ENCODE assay signal across 8 cellular contexts in the genomic region with DNA sequence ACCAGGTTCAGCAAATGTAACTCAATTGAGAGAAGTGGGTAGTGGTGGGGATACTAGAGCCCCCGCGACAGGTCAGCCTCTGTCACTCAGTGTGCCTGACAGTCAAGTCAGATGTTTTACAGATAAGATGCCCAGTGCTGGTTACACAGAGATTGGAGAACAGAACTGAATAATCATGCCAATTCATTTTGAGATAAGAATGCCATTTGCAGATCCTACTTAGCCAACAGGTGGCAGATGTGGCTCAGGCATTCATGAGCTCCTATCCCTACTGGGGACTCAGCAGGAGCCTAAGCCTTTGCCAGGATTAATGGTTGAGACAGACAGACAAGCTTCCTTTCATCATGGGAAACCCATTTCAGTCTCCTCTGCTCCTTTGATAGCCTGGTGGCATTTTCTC.
A peak's percentile ranks its signal among the peaks of the same experiment; 100 is the strongest.
DNase-seq lines count a peak whose midpoint lies in the region; ATAC-seq and TF ChIP-seq lines count a peak whose summit lies in the region.

No MANE protein-coding gene starts in this region.

- H3K27ac Mint-ChIP-seq in WTC11: peak overlapping the region; percentile 39
- H3K27ac Mint-ChIP-seq in naive thymus-derived CD4-positive, alpha-beta T cell: no peak overlapping the region

- POLR2A ChIA-PET in WTC11 (lab: Charles Lee): no interaction called here
- POLR2A ChIA-PET in naive thymus-derived CD4-positive, alpha-beta T cell (lab: Charles Lee): interaction anchor here (0.7 kb wide), 1 partner anchor 58 kb away, joined by 4 read pairs; no protein-coding TSS in a partner anchor

- peaks cover 20% of the 10 kb centered on the region for H3K4me1 Mint-ChIP-seq in WTC11
- no peaks in the 10 kb centered on the region for H3K4me1 Mint-ChIP-seq in naive thymus-derived CD4-positive, alpha-beta T cell

- H3K27me3 ChIP-seq in MG63: no peaks in the 10 kb centered on the region
- no peaks in the 10 kb centered on the region for H3K27me3 ChIP-seq in naive thymus-derived CD4-positive, alpha-beta T cell (ENCODE audit: control insufficient read depth in 2 of 2, insufficient read depth in 2 of 2, low read length in 2 of 2)

- intact Hi-C loops in naive thymus-derived CD4-positive, alpha-beta T cell (cut with micrococcal nuclease): no loop called here

- no peaks in the 10 kb centered on the region for H3K9me3 Mint-ChIP-seq in WTC11
- H3K9me3 Mint-ChIP-seq in naive thymus-derived CD4-positive, alpha-beta T cell: no peaks in the 10 kb centered on the region

- H3K27ac ChIP-seq in naive thymus-derived CD4-positive, alpha-beta T cell (ENCODE audit: low read depth, low read length): no peak overlapping the region

- no peaks in the 10 kb centered on the region for H3K27me3 Mint-ChIP-seq in WTC11 (ENCODE audit: low read depth)
- peaks cover 0 to 3% (median 0%) of the 10 kb centered on the region in 5 donors for H3K27me3 Mint-ChIP-seq in naive thymus-derived CD4-positive, alpha-beta T cell

- ATAC-seq in WTC11 (peak; percentile 65), HG03354 (IDR thresholded peaks at IDR 0.05; ENCODE audit: poor library complexity, severe bottlenecking, unreplicated experiment) (no peak)
- no peak for ATAC-seq in naive thymus-derived CD4-positive, alpha-beta T cell

- H3K4me1 ChIP-seq in naive thymus-derived CD4-positive, alpha-beta T cell (ENCODE audit: control insufficient read depth in 2 of 2, insufficient read depth in 2 of 2, low read length in 2 of 2): no peaks in the 10 kb centered on the region

- H3K36me3 ChIP-seq in MG63: no peaks in the 10 kb centered on the region; the same call in 1 of the 2 replicates
- H3K36me3 ChIP-seq in naive thymus-derived CD4-positive, alpha-beta T cell (ENCODE audit: control insufficient read depth in 2 of 3, insufficient read depth in 3 of 3, low read length in 3 of 3): no peaks in the 10 kb centered on the region

- H3K9me3 ChIP-seq in MG63: no peaks in the 10 kb centered on the region
- no peaks in the 10 kb centered on the region for H3K9me3 ChIP-seq in naive thymus-derived CD4-positive, alpha-beta T cell (ENCODE audit: control insufficient read depth in 2 of 3, low read length in 3 of 3)

- 0 out of 2 replicates have a peak, but pooled peaks have one; percentile 17 for TF ChIP-seq CTCF in WTC11 (IDR thresholded peaks at IDR 0.05)

- H3K36me3 Mint-ChIP-seq in WTC11: no peaks in the 10 kb centered on the region
- H3K36me3 Mint-ChIP-seq in naive thymus-derived CD4-positive, alpha-beta T cell: no peaks in the 10 kb centered on the region

- H3K4me3 ChIP-seq in MG63: no peak overlapping the region
- H3K4me3 ChIP-seq in naive thymus-derived CD4-positive, alpha-beta T cell (ENCODE audit: low read length): no peak overlapping the region

- H3K4me3 Mint-ChIP-seq in WTC11: no peak overlapping the region
- no peak overlapping the region for H3K4me3 Mint-ChIP-seq in naive thymus-derived CD4-positive, alpha-beta T cell

- DNase-seq in Daoy (ENCODE audit: low read depth) (peak; percentile 39), MG63 (peak; percentile 64), WTC11 (ENCODE audit: low spot score) (no peak), kidney tubule cell (ENCODE audit: low spot score) (peak; percentile 47)
- no peak for DNase-seq in naive thymus-derived CD4-positive, alpha-beta T cell
- DNase-seq in activated naive CD4-positive, alpha-beta T cell (lab: John Stamatoyannopoulos, UW): no peak
- DNase-seq in activated CD4-positive, alpha-beta T cell treated with anti-CD3 and anti-CD28 coated beads, Interleukin-2, amount 50 U/mL, for 4 hours: no peak

- CTCF ChIA-PET in WTC11 (lab: Charles Lee): interaction anchor here (0.6 to 3.6 kb wide), 49 partner anchors 9 to 301 kb away, joined by 3 to 82 read pairs (median 4); no protein-coding TSS in a partner anchor
- CTCF ChIA-PET in naive thymus-derived CD4-positive, alpha-beta T cell (lab: Charles Lee): no interaction called here

TF ChIP-seq in WTC11, 78 proteins besides CTCF, POLR2A, EP300 and RAD21:
- TF ChIP-seq OVOL2 (CRISPR knock-in tag; IDR thresholded peaks at IDR 0.05; ENCODE audit: borderline replicate concordance) (no peak), SMAD4 (CRISPR knock-in tag; IDR thresholded peaks at IDR 0.05) (no peak), GRHL2 (CRISPR knock-in tag; IDR thresholded peaks at IDR 0.05; ENCODE audit: insufficient replicate concordance, severe bottlenecking) (no peak), SP1 (CRISPR knock-in tag; conservative IDR thresholded peaks at IDR 0.05) (no peak), PRRX2 (CRISPR knock-in tag; IDR thresholded peaks at IDR 0.05) (no peak), ZNF232 (CRISPR knock-in tag; IDR thresholded peaks at IDR 0.05) (no peak), NR2C2 (CRISPR knock-in tag; IDR thresholded peaks at IDR 0.05) (no peak)
- TF ChIP-seq, protein P1, sequence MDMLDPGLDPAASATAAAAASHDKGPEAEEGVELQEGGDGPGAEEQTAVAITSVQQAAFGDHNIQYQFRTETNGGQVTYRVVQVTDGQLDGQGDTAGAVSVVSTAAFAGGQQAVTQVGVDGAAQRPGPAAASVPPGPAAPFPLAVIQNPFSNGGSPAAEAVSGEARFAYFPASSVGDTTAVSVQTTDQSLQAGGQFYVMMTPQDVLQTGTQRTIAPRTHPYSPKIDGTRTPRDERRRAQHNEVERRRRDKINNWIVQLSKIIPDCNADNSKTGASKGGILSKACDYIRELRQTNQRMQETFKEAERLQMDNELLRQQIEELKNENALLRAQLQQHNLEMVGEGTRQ (CRISPR knock-in tag; IDR thresholded peaks at IDR 0.05): no peak
- TF ChIP-seq, protein P2, sequence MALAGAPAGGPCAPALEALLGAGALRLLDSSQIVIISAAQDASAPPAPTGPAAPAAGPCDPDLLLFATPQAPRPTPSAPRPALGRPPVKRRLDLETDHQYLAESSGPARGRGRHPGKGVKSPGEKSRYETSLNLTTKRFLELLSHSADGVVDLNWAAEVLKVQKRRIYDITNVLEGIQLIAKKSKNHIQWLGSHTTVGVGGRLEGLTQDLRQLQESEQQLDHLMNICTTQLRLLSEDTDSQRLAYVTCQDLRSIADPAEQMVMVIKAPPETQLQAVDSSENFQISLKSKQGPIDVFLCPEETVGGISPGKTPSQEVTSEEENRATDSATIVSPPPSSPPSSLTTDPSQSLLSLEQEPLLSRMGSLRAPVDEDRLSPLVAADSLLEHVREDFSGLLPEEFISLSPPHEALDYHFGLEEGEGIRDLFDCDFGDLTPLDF (CRISPR knock-in tag; IDR thresholded peaks at IDR 0.05): no peak
- TF ChIP-seq, protein P3, sequence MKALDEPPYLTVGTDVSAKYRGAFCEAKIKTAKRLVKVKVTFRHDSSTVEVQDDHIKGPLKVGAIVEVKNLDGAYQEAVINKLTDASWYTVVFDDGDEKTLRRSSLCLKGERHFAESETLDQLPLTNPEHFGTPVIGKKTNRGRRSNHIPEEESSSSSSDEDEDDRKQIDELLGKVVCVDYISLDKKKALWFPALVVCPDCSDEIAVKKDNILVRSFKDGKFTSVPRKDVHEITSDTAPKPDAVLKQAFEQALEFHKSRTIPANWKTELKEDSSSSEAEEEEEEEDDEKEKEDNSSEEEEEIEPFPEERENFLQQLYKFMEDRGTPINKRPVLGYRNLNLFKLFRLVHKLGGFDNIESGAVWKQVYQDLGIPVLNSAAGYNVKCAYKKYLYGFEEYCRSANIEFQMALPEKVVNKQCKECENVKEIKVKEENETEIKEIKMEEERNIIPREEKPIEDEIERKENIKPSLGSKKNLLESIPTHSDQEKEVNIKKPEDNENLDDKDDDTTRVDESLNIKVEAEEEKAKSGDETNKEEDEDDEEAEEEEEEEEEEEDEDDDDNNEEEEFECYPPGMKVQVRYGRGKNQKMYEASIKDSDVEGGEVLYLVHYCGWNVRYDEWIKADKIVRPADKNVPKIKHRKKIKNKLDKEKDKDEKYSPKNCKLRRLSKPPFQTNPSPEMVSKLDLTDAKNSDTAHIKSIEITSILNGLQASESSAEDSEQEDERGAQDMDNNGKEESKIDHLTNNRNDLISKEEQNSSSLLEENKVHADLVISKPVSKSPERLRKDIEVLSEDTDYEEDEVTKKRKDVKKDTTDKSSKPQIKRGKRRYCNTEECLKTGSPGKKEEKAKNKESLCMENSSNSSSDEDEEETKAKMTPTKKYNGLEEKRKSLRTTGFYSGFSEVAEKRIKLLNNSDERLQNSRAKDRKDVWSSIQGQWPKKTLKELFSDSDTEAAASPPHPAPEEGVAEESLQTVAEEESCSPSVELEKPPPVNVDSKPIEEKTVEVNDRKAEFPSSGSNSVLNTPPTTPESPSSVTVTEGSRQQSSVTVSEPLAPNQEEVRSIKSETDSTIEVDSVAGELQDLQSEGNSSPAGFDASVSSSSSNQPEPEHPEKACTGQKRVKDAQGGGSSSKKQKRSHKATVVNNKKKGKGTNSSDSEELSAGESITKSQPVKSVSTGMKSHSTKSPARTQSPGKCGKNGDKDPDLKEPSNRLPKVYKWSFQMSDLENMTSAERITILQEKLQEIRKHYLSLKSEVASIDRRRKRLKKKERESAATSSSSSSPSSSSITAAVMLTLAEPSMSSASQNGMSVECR (CRISPR knock-in tag; IDR thresholded peaks at IDR 0.05; ENCODE audit: borderline replicate concordance): no peak

Comparison
In these comparisons a context has a peak if more than half of its experiments do, and no peak if none do; other contexts are left out.
1. DNase-seq: peak in Daoy (single experiment), MG63 (single experiment) and kidney tubule cell (single experiment); none in WTC11 (single experiment), naive thymus-derived CD4-positive, alpha-beta T cell (0 of 9), activated naive CD4-positive, alpha-beta T cell (0 of 4) and activated CD4-positive, alpha-beta T cell treated with anti-CD3 and anti-CD28 coated beads, Interleukin-2, amount 50 U/mL, for 4 hours (0 of 2).